1 cellular context compared by ENCODE assay signal in the genomic region with DNA sequence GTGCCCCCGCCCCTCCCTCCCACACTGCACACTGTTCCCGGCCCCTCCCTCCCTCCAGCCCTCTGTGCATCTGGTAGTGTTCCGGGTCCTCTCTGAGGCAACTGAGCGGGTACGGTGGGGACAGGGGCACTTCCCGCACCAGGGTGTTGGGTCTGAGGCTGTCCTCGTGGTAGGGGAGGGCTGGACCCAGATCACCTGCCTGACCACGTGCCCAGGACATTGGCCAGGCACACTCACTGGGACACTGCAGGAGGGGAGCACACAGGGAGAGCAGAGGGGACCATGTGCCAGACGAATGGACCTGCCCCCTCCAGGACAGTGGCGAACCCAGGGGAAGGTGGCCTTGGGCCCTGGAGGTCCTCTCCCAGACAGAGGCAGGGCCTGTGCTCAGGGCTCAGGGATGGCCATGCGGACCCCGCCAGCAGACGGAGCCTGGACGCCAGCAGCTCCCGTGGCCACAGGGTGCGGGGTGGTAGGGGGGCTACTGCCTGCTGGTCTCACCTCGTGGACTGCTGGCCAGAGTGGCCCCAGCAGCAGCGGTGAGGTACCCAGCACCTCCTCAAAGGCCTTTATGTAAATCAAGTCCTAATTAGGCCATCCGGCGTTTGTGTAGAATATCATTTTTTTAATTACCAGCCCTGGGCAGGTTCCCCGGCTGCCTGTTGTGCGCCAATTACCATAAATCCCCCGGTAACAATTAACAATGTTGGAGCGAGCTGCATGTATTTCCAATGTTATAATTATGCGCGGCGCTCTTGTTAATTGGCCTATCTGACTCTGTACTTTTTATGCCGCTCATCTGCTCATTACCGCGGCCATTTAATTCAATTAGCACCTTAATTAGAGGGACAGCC.
A peak's percentile ranks its signal among the peaks of the same experiment; 100 is the strongest.
TF ChIP-seq lines count a peak whose summit lies in the region.

No MANE protein-coding gene starts in this region.

TF ChIP-seq in HepG2, 621 proteins besides CTCF, POLR2A, EP300 and RAD21:
- TF ChIP-seq, protein P1, sequence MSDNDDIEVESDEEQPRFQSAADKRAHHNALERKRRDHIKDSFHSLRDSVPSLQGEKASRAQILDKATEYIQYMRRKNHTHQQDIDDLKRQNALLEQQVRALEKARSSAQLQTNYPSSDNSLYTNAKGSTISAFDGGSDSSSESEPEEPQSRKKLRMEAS (IDR thresholded peaks at IDR 0.05): 0 out of 2 replicates have a peak, but pooled peaks have one; percentile 20
- TF ChIP-seq, protein P2, sequence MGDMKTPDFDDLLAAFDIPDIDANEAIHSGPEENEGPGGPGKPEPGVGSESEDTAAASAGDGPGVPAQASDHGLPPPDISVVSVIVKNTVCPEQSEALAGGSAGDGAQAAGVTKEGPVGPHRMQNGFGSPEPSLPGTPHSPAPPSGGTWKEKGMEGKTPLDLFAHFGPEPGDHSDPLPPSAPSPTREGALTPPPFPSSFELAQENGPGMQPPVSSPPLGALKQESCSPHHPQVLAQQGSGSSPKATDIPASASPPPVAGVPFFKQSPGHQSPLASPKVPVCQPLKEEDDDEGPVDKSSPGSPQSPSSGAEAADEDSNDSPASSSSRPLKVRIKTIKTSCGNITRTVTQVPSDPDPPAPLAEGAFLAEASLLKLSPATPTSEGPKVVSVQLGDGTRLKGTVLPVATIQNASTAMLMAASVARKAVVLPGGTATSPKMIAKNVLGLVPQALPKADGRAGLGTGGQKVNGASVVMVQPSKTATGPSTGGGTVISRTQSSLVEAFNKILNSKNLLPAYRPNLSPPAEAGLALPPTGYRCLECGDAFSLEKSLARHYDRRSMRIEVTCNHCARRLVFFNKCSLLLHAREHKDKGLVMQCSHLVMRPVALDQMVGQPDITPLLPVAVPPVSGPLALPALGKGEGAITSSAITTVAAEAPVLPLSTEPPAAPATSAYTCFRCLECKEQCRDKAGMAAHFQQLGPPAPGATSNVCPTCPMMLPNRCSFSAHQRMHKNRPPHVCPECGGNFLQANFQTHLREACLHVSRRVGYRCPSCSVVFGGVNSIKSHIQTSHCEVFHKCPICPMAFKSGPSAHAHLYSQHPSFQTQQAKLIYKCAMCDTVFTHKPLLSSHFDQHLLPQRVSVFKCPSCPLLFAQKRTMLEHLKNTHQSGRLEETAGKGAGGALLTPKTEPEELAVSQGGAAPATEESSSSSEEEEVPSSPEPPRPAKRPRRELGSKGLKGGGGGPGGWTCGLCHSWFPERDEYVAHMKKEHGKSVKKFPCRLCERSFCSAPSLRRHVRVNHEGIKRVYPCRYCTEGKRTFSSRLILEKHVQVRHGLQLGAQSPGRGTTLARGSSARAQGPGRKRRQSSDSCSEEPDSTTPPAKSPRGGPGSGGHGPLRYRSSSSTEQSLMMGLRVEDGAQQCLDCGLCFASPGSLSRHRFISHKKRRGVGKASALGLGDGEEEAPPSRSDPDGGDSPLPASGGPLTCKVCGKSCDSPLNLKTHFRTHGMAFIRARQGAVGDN (CRISPR knock-in tag; IDR thresholded peaks at IDR 0.05): peak; percentile 20; the same call in 1 of the 2 replicates
- TF ChIP-seq, protein P3, sequence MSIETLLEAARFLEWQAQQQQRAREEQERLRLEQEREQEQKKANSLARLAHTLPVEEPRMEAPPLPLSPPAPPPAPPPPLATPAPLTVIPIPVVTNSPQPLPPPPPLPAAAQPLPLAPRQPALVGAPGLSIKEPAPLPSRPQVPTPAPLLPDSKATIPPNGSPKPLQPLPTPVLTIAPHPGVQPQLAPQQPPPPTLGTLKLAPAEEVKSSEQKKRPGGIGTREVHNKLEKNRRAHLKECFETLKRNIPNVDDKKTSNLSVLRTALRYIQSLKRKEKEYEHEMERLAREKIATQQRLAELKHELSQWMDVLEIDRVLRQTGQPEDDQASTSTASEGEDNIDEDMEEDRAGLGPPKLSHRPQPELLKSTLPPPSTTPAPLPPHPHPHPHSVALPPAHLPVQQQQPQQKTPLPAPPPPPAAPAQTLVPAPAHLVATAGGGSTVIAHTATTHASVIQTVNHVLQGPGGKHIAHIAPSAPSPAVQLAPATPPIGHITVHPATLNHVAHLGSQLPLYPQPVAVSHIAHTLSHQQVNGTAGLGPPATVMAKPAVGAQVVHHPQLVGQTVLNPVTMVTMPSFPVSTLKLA (IDR thresholded peaks at IDR 0.05): peak; percentile 90
- TF ChIP-seq ZNF274 (CRISPR knock-in tag; IDR thresholded peaks at IDR 0.05): no peak
